Comparison of ENCODE assay signal across 28 cellular contexts in genomic region chrX:113726466-113726865, GRCh38.
DNase-seq lines count a peak whose midpoint lies in the region; ATAC-seq and FAIRE-seq lines count a peak whose summit lies in the region.
"Had no signal": no experiment of that assay in that cellular context is flagged by ENCODE, and none has a peak within 500 bp of the region (broad histone marks: within the 10 kb centered on the region; RNA-seq: fewer than 3 reads in every experiment).

No MANE protein-coding gene starts in this region.

- H3K4me1 Mint-ChIP-seq in activated T-helper 2 cell treated with anti-CD3 and anti-CD28 coated beads, Interferon-gamma antibody, Interleukin-2, Interleukin-4, amounts not matched to agents 10 μg/mL and 5 μg/mL and 100 μg/mL, durations not matched to agents 14 hours and 24 hours and 36 hours (ENCODE audit: low read depth): no peaks in the 10 kb centered on the region

- FAIRE-seq in urothelium cell line (lab: Jason Lieb, UNC): no peak
- FAIRE-seq: G401.6, kidney had no signal

- H3K4me1 ChIP-seq in effector memory CD4-positive, alpha-beta T cell (ENCODE audit: control insufficient read depth, insufficient read depth, low read length, poor library complexity, severe bottlenecking): no peaks in the 10 kb centered on the region
- H3K4me1 ChIP-seq: ascending aorta, gastrocnemius medialis, tibial artery had no signal

- no peak overlapping the region for H3K4me3 Mint-ChIP-seq in activated T-helper 2 cell treated with anti-CD3 and anti-CD28 coated beads, Interferon-gamma antibody, Interleukin-2, Interleukin-4, amounts not matched to agents 10 μg/mL and 5 μg/mL and 100 μg/mL, durations not matched to agents 14 hours and 24 hours and 36 hours (ENCODE audit: low read depth)
- H3K4me3 Mint-ChIP-seq: HFFc6 had no signal

- no peaks in the 10 kb centered on the region for H3K9me3 ChIP-seq in effector memory CD4-positive, alpha-beta T cell (ENCODE audit: control insufficient read depth, low read length)
- H3K9me3 ChIP-seq: ascending aorta, gastrocnemius medialis, tibial artery had no signal

- H3K36me3 ChIP-seq in effector memory CD4-positive, alpha-beta T cell (ENCODE audit: control insufficient read depth, insufficient read depth, low read length): no peaks in the 10 kb centered on the region
- H3K36me3 ChIP-seq: ascending aorta, gastrocnemius medialis, tibial artery had no signal

- no peaks in the 10 kb centered on the region for H3K27me3 Mint-ChIP-seq in activated T-helper 2 cell treated with anti-CD3 and anti-CD28 coated beads, Interferon-gamma antibody, Interleukin-2, Interleukin-4, amounts not matched to agents 10 μg/mL and 5 μg/mL and 100 μg/mL, durations not matched to agents 14 hours and 24 hours and 36 hours (ENCODE audit: low read depth)
- H3K27me3 Mint-ChIP-seq: IgD-negative memory B cell had no signal

- DNase-seq in activated T-helper 2 cell treated with anti-CD3 and anti-CD28 coated beads, Interferon-gamma antibody, Interleukin-2, Interleukin-4, amounts not matched to agents 10 μg/mL and 5 μg/mL and 100 μg/mL, durations not matched to agents 14 hours and 24 hours and 36 hours (ENCODE audit: low spot score): no peak
- DNase-seq in urothelium cell line (ENCODE audit: low spot score): no peak
- DNase-seq in hippocampal formation (lab: John Stamatoyannopoulos, UW): no peak
- no peak for DNase-seq in effector memory CD4-positive, alpha-beta T cell
- DNase-seq: C1 segment of cervical spinal cord; cerebellar nuclear complex; effector CD4-positive, alpha-beta T cell; gastrocnemius medialis; HFFc6; kidney; NCI-H1694; stimulated activated CD4-positive, alpha-beta T cell treated with anti-CD3 and anti-CD28 coated beads, Interleukin-2, amount 100 ng/mL, for 24 hours; stimulated activated naive CD4-positive, alpha-beta T cell treated with Interleukin-2 at 50 U/mL for 16 hours; SW 1271; tibial artery had no signal

- H3K9me3 Mint-ChIP-seq in activated T-helper 2 cell treated with anti-CD3 and anti-CD28 coated beads, Interferon-gamma antibody, Interleukin-2, Interleukin-4, amounts not matched to agents 10 μg/mL and 5 μg/mL and 100 μg/mL, durations not matched to agents 14 hours and 24 hours and 36 hours: peaks cover 6% of the 10 kb centered on the region
- H3K9me3 Mint-ChIP-seq: HFFc6 had no signal

- peak; percentile 61 for ATAC-seq in GM18517 (IDR thresholded peaks at IDR 0.05; ENCODE audit: unreplicated experiment)
- ATAC-seq in GM19467 (IDR thresholded peaks at IDR 0.05; ENCODE audit: unreplicated experiment): peak; percentile 44
- peak; percentile 62 for ATAC-seq in HG02852 (IDR thresholded peaks at IDR 0.05; ENCODE audit: unreplicated experiment)
- ATAC-seq in HG03571 (IDR thresholded peaks at IDR 0.05; ENCODE audit: unreplicated experiment): peak; percentile 47
- ATAC-seq: activated CD4-positive, CD25-positive, alpha-beta regulatory T cell treated with anti-CD3 and anti-CD28 coated beads, Interleukin-2, amount 50 U/mL, for 24 hours; activated naive CD4-positive, alpha-beta T cell treated with anti-CD3 and anti-CD28 coated beads, Interleukin-2, amount 50 U/mL, for 72 hours; esophagus mucosa; gastrocnemius medialis; Right ventricle myocardium inferior had no signal

- H3K4me3 ChIP-seq in effector memory CD4-positive, alpha-beta T cell (ENCODE audit: insufficient read depth, low read depth, low read length, poor library complexity, severe bottlenecking): no peak overlapping the region
- H3K4me3 ChIP-seq: ascending aorta, gastrocnemius medialis, lung, skin epidermis, tibial artery had no signal

- no peaks in the 10 kb centered on the region for H3K36me3 Mint-ChIP-seq in activated T-helper 2 cell treated with anti-CD3 and anti-CD28 coated beads, Interferon-gamma antibody, Interleukin-2, Interleukin-4, amounts not matched to agents 10 μg/mL and 5 μg/mL and 100 μg/mL, durations not matched to agents 14 hours and 24 hours and 36 hours (ENCODE audit: low read depth)
- H3K36me3 Mint-ChIP-seq: activated naive CD4-positive, alpha-beta T cell treated with anti-CD3 and anti-CD28 coated beads, Interleukin-2, amount 50 U/mL, for 72 hours had no signal

- H3K27me3 ChIP-seq in effector memory CD4-positive, alpha-beta T cell (replicated peaks; ENCODE audit: control insufficient read depth, insufficient read depth, low read length, poor library complexity, severe bottlenecking): no peaks in the 10 kb centered on the region
- H3K27me3 ChIP-seq: ascending aorta, gastrocnemius medialis, tibial artery had no signal

- H3K27ac Mint-ChIP-seq in activated T-helper 2 cell treated with anti-CD3 and anti-CD28 coated beads, Interferon-gamma antibody, Interleukin-2, Interleukin-4, amounts not matched to agents 10 μg/mL and 5 μg/mL and 100 μg/mL, durations not matched to agents 14 hours and 24 hours and 36 hours: no peak overlapping the region
- H3K27ac Mint-ChIP-seq: activated naive CD4-positive, alpha-beta T cell treated with anti-CD3 and anti-CD28 coated beads, Interleukin-2, amount 50 U/mL, for 72 hours; HFFc6 had no signal

- no peak overlapping the region for H3K27ac ChIP-seq in effector memory CD4-positive, alpha-beta T cell (ENCODE audit: insufficient read depth, low read length, poor library complexity, severe bottlenecking)
- H3K27ac ChIP-seq: ascending aorta, gastrocnemius medialis, skin epidermis, tibial artery had no signal

- intact Hi-C loops in activated T-helper 2 cell treated with anti-CD3 and anti-CD28 coated beads, Interferon-gamma antibody, Interleukin-2, Interleukin-4, amounts not matched to agents 10 μg/mL and 5 μg/mL and 100 μg/mL, durations not matched to agents 14 hours and 24 hours and 36 hours (cut with micrococcal nuclease): no loop called here
